In genomic region chr9:33290247-33290993, GRCh38 we compare ENCODE assay signal across 1 cellular context.
TF ChIP-seq lines count a peak whose summit lies in the region.

Gene NFX1, plus strand, starts transcription at chr9:33290516. Its CDS starts 57 bp downstream, at chr9:33290573.

TF ChIP-seq in HepG2, 621 proteins besides CTCF, POLR2A, EP300 and RAD21 (continued from another document and continues in another):
- TF ChIP-seq GLMP (CRISPR knock-in tag; IDR thresholded peaks at IDR 0.05; ENCODE audit: borderline replicate concordance), result no peak
- TF ChIP-seq KDM5B (CRISPR knock-in tag; IDR thresholded peaks at IDR 0.05; ENCODE audit: borderline replicate concordance), result peak; percentile 99
- TF ChIP-seq STAT6 (CRISPR knock-in tag; IDR thresholded peaks at IDR 0.05; ENCODE audit: borderline replicate concordance), result no peak; the same call in 1 of the 2 replicates
- TF ChIP-seq SMYD3 (CRISPR knock-in tag; IDR thresholded peaks at IDR 0.05), result 0 out of 2 replicates have a peak, but pooled peaks have one; percentile 85
- peak; percentile 77 for TF ChIP-seq TBX3 (IDR thresholded peaks at IDR 0.05; ENCODE audit: borderline replicate concordance)
- TF ChIP-seq LRRFIP1 (CRISPR knock-in tag; conservative IDR thresholded peaks at IDR 0.05), result no peak; the same call in 1 of the 2 replicates
- TF ChIP-seq GPN1 (CRISPR knock-in tag; IDR thresholded peaks at IDR 0.05; ENCODE audit: borderline replicate concordance), result 0 out of 2 replicates have a peak, but pooled peaks have one; percentile 55
- TF ChIP-seq THAP9 (CRISPR knock-in tag; IDR thresholded peaks at IDR 0.05; ENCODE audit: borderline replicate concordance), result peak; percentile 93; the same call in 1 of the 2 replicates
- 0 out of 2 replicates have a peak, but pooled peaks have one; percentile 34 for TF ChIP-seq ZNF615 (CRISPR knock-in tag; IDR thresholded peaks at IDR 0.05; ENCODE audit: borderline replicate concordance)
- TF ChIP-seq FUBP1 (CRISPR knock-in tag; IDR thresholded peaks at IDR 0.05; ENCODE audit: borderline replicate concordance), result no peak; the same call in 1 of the 2 replicates
- peak; percentile 98 for TF ChIP-seq HDAC1 (CRISPR knock-in tag; IDR thresholded peaks at IDR 0.05)
- peak; percentile 86 for TF ChIP-seq SNAI1 (CRISPR knock-in tag; IDR thresholded peaks at IDR 0.05; ENCODE audit: borderline replicate concordance)
- TF ChIP-seq ERF (CRISPR knock-in tag; IDR thresholded peaks at IDR 0.05), result peak; percentile 91
- peak; percentile 94 for TF ChIP-seq SALL1 (CRISPR knock-in tag; IDR thresholded peaks at IDR 0.05)
- TF ChIP-seq ZNF296 (CRISPR knock-in tag; conservative IDR thresholded peaks at IDR 0.05), result 0 out of 2 replicates have a peak, but pooled peaks have one; percentile 7
- no peak; the same call in 1 of the 2 replicates for TF ChIP-seq ELK4 (CRISPR knock-in tag; IDR thresholded peaks at IDR 0.05; ENCODE audit: borderline replicate concordance)
- peak; percentile 93 for TF ChIP-seq ZNF329 (CRISPR knock-in tag; IDR thresholded peaks at IDR 0.05; ENCODE audit: low read depth)
- TF ChIP-seq RELA (CRISPR knock-in tag; IDR thresholded peaks at IDR 0.05), result no peak
- TF ChIP-seq SNAPC2 (CRISPR knock-in tag; IDR thresholded peaks at IDR 0.05), result no peak
- TF ChIP-seq PCBP1 (IDR thresholded peaks at IDR 0.05; ENCODE audit: borderline replicate concordance, low read depth, low read length), result no peak
- 0 out of 2 replicates have a peak, but pooled peaks have one; percentile 75 for TF ChIP-seq REXO4 (CRISPR knock-in tag; IDR thresholded peaks at IDR 0.05; ENCODE audit: borderline replicate concordance)
- TF ChIP-seq ZNF614 (CRISPR knock-in tag; IDR thresholded peaks at IDR 0.05; ENCODE audit: borderline replicate concordance), result no peak; the same call in 1 of the 2 replicates
- peak; percentile 83 for TF ChIP-seq ZNF777 (CRISPR knock-in tag; IDR thresholded peaks at IDR 0.05)
- TF ChIP-seq FOXA1 (IDR thresholded peaks at IDR 0.05), result no peak
- peak; percentile 11; the same call in 1 of the 2 replicates for TF ChIP-seq FOXA1 (CRISPR knock-in tag; IDR thresholded peaks at IDR 0.05)
- TF ChIP-seq GPBP1L1 (CRISPR knock-in tag; IDR thresholded peaks at IDR 0.05), result no peak
- TF ChIP-seq NR0B2 (CRISPR knock-in tag; IDR thresholded peaks at IDR 0.05), result peak; percentile 87
- TF ChIP-seq ZNF850 (CRISPR knock-in tag; conservative IDR thresholded peaks at IDR 0.05), result 0 out of 2 replicates have a peak, but pooled peaks have one; percentile 38
- TF ChIP-seq FOSL2 (CRISPR knock-in tag; IDR thresholded peaks at IDR 0.05), result peak; percentile 61
- peak; percentile 71; the same call in 1 of the 2 replicates for TF ChIP-seq ZNF337 (CRISPR knock-in tag; IDR thresholded peaks at IDR 0.05; ENCODE audit: borderline replicate concordance, low read depth)
- TF ChIP-seq HMGA1 (CRISPR knock-in tag; conservative IDR thresholded peaks at IDR 0.05), result no peak
- peak; percentile 69; the same call in 1 of the 2 replicates for TF ChIP-seq ZNF142 (CRISPR knock-in tag; IDR thresholded peaks at IDR 0.05)
- TF ChIP-seq ARNTL (CRISPR knock-in tag; IDR thresholded peaks at IDR 0.05), result peak; percentile 97
- TF ChIP-seq KAT8 (CRISPR knock-in tag; IDR thresholded peaks at IDR 0.05), result peak; percentile 99
- TF ChIP-seq ZNF784 (CRISPR knock-in tag; IDR thresholded peaks at IDR 0.05; ENCODE audit: borderline replicate concordance), result no peak
- TF ChIP-seq ZNF44 (CRISPR knock-in tag; IDR thresholded peaks at IDR 0.05), result peak; percentile 97
- TF ChIP-seq HIVEP1 (CRISPR knock-in tag; IDR thresholded peaks at IDR 0.05), result peak; percentile 94
